In genomic region chr11:70843906-70844305, GRCh38 we compare ENCODE assay signal across 3 cellular contexts.
"Had no signal": no experiment of that assay in that cellular context is flagged by ENCODE, and none has a peak within 500 bp of the region (broad histone marks: within the 10 kb centered on the region; RNA-seq: fewer than 3 reads in every experiment).

No MANE protein-coding gene starts in this region.

- H3K4me3 ChIP-seq: GM12878 had no signal

- DNase-seq: GDM1, GF-D8 had no signal
